ENCODE assay signal across 8 cellular contexts in the genomic region with DNA sequence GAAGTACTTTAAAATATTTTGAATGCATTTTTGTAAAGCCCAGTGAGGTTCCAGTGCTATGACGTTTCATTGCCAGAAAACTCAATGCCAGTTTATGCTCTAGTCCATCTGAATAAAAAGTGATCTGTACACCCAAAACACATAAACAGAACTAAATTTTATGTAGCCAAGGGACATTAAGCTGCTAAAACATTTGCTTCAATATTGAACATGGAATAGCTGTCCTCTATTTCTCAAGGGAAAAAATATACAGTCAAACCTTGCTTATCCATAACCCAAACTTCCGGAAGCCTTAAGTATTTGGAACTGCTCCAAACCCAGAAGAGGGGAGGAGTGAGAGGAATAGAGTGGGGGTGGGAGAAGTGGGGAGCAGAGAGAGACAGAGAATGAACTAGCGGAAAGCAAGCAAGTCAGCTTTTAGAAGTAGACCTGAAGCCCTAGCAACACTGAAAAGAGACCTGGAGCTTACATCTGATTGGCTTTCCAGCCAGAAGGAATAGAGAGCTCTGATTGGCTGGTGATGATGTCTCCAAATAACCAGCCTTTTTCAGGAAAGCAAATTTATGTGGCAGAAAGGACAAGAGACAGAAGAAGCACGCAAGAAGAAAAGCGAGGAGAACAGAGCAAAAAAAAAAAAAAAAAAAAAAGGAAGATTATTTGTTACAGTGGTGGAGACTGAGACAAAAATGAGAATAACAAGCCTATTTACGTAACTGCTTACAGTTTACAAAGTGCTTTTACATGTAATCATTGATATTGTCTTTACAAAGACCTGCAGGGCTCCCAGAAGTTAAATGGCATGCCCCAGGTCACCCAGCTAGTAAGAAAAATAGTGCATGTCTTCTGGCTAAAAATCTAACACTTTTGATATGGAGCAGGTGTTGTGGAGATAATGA.
DNase-seq lines count a peak whose midpoint lies in the region; ATAC-seq and TF ChIP-seq lines count a peak whose summit lies in the region.

No MANE protein-coding gene starts in this region.

- no peak overlapping the region for H3K4me3 Mint-ChIP-seq in activated T-helper 17 cell treated with anti-CD3 and anti-CD28 coated beads, Interleukin-2, amount 50 U/mL, for 72 hours

- H3K27ac Mint-ChIP-seq in activated T-helper 17 cell treated with anti-CD3 and anti-CD28 coated beads, Interleukin-2, amount 50 U/mL, for 72 hours: no peak overlapping the region

- H3K27me3 ChIP-seq in BE2C: no peaks in the 10 kb centered on the region
- H3K27me3 ChIP-seq in cardiac muscle cell: no peaks in the 10 kb centered on the region

- H3K36me3 ChIP-seq in BE2C: no peaks in the 10 kb centered on the region
- H3K36me3 ChIP-seq in cardiac muscle cell: no peaks in the 10 kb centered on the region

- H3K9me3 ChIP-seq in BE2C (no peaks in the 10 kb centered on the region), cardiac muscle cell (ENCODE audit: low read depth) (no peaks in the 10 kb centered on the region)

- H3K4me3 ChIP-seq in BE2C (ENCODE audit: low read depth, low read length): peak overlapping the region; percentile 2; the same call in 1 of the 2 replicates
- no peak overlapping the region for H3K4me3 ChIP-seq in cardiac muscle cell

- DNase-seq in BE2C: peak; percentile 65
- peak; percentile 13 for DNase-seq in HuH-7.5 (ENCODE audit: low spot score)
- DNase-seq in cardiac muscle cell (ENCODE audit: low read depth in 1 of 2, low spot score in 1 of 2): peak; percentile 76 to 92
- peak; percentile 87 for DNase-seq in renal cortical epithelial cell (ENCODE audit: low read depth)
- DNase-seq in activated CD8-positive, alpha-beta memory T cell treated with anti-CD3 and anti-CD28 coated beads, Interleukin-2, amount 50 U/mL, for 4 hours: no peak

- ATAC-seq in GM19351 (IDR thresholded peaks at IDR 0.05; ENCODE audit: unreplicated experiment) (peak; percentile 37), GM19452 (IDR thresholded peaks at IDR 0.05; ENCODE audit: unreplicated experiment) (no peak)
- ATAC-seq in activated T-helper 17 cell treated with anti-CD3 and anti-CD28 coated beads, Interleukin-2, amount 50 U/mL, for 72 hours (replicated peaks): peak; percentile 42

- TF ChIP-seq CTCF in BE2C (IDR thresholded peaks at IDR 0.05; ENCODE audit: low read depth, low read length) (no peak), cardiac muscle cell (IDR thresholded peaks at IDR 0.05; ENCODE audit: low read depth, low read length) (no peak)

- peaks cover 49% of the 10 kb centered on the region for H3K4me1 ChIP-seq in BE2C
- peaks cover 25% of the 10 kb centered on the region for H3K4me1 ChIP-seq in cardiac muscle cell (ENCODE audit: low read depth)

- H3K36me3 Mint-ChIP-seq in activated T-helper 17 cell treated with anti-CD3 and anti-CD28 coated beads, Interleukin-2, amount 50 U/mL, for 72 hours (ENCODE audit: low read depth): no peaks in the 10 kb centered on the region

- H3K27me3 Mint-ChIP-seq in activated T-helper 17 cell treated with anti-CD3 and anti-CD28 coated beads, Interleukin-2, amount 50 U/mL, for 72 hours: no peaks in the 10 kb centered on the region

- H3K9me3 Mint-ChIP-seq in activated T-helper 17 cell treated with anti-CD3 and anti-CD28 coated beads, Interleukin-2, amount 50 U/mL, for 72 hours: no peaks in the 10 kb centered on the region

- peaks cover 17% of the 10 kb centered on the region for H3K4me1 Mint-ChIP-seq in activated T-helper 17 cell treated with anti-CD3 and anti-CD28 coated beads, Interleukin-2, amount 50 U/mL, for 72 hours

- H3K27ac ChIP-seq in cardiac muscle cell: peak overlapping the region; percentile 46
